Comparison of ENCODE assay signal across 25 cellular contexts in genomic region chr11:104487035-104487775, GRCh38.
A peak's percentile ranks its signal among the peaks of the same experiment; 100 is the strongest.
DNase-seq lines count a peak whose midpoint lies in the region; ATAC-seq and TF ChIP-seq lines count a peak whose summit lies in the region.
"Had no signal": no experiment of that assay in that cellular context is flagged by ENCODE, and none has a peak within 500 bp of the region (broad histone marks: within the 10 kb centered on the region; RNA-seq: fewer than 3 reads in every experiment).

No MANE protein-coding gene starts in this region.

- TF ChIP-seq CTCF in SK-N-SH (IDR thresholded peaks at IDR 0.05) = no peak

- H3F3A ChIP-seq in SK-N-SH (replicated peaks; ENCODE audit: insufficient read depth) = no peaks in the 10 kb centered on the region

- H3K9me2 ChIP-seq in SK-N-SH = no peaks in the 10 kb centered on the region

- TF ChIP-seq POLR2A in erythroblast (IDR thresholded peaks at IDR 0.05; ENCODE audit: low read length) = no peak

- no peaks in the 10 kb centered on the region for H4K20me1 ChIP-seq in SK-N-SH (ENCODE audit: insufficient read depth)

- peak; percentile 6 to 72; a peak in 2 of 4 replicates for TF ChIP-seq EP300 in SK-N-SH (IDR thresholded peaks at IDR 0.05; ENCODE audit: borderline replicate concordance in 1 of 2, low read depth in 1 of 2, low read length in 1 of 2)

- H3K4me3 ChIP-seq in SK-N-SH (ENCODE audit: low read depth in 2 of 2, low read length in 1 of 2) (no peak overlapping the region), neuron (ENCODE audit: low read length) (no peak overlapping the region)
- H3K4me3 ChIP-seq: adrenal gland, HAP-1, PC-9, right atrium auricular region, testis had no signal

- H3K27ac ChIP-seq in SK-N-SH (ENCODE audit: low read depth in 2 of 2, low read length in 1 of 2) = peak overlapping the region; percentile 33 to 94; a peak in 3 of 4 replicates
- H3K27ac ChIP-seq: adrenal gland, HL-60, PC-9, right atrium auricular region, testis had no signal

- POLR2A ChIA-PET in SK-N-SH (lab: Yijun Ruan, JAX) = no interaction called here

- H3K9me3 ChIP-seq in SK-N-SH = peaks cover 15% of the 10 kb centered on the region; the same call in 1 of the 2 replicates
- H3K9me3 ChIP-seq in neuron (ENCODE audit: low read length) = peaks cover 8% of the 10 kb centered on the region
- H3K9me3 ChIP-seq: adrenal gland, HAP-1, testis had no signal

- peaks cover 0 to 8% of the 10 kb centered on the region in 2 experiments; a peak in 3 of 4 replicates for H3K4me1 ChIP-seq in SK-N-SH (ENCODE audit: control insufficient read depth in 1 of 2, insufficient read depth in 2 of 2, low read depth in 1 of 2, low read length in 1 of 2)
- peaks cover 4% of the 10 kb centered on the region for H3K4me1 ChIP-seq in neuron (ENCODE audit: insufficient read depth, low read length)
- H3K4me1 ChIP-seq: adrenal gland, HAP-1, right atrium auricular region, testis had no signal

- DNase-seq in HCEC 1CT (peak; percentile 30), SK-N-SH (peak; percentile 24), erythroblast (lab: John Stamatoyannopoulos, UW) (peak; percentile 50 to 86)
- DNase-seq: activated CD8-positive, alpha-beta memory T cell treated with anti-CD3 and anti-CD28 coated beads for 24 hours; activated naive CD4-positive, alpha-beta T cell; activated T-cell treated with anti-CD3 and anti-CD28 coated beads, Interleukin-2, amount 50 U/mL, for 1 hour; adrenal gland; cortex of kidney; mammary epithelial cell; NCI-H1092; NCI-H2081; NCI-H524; NK-92 treated with Interleukin-12 subunit alpha and Interleukin-12 subunit beta, amount 100 ng/mL, for 24 hours; PC-9; SHP77; stimulated activated CD4-positive, alpha-beta T cell treated with anti-CD3 and anti-CD28 coated beads, Interleukin-4, amount 100 ng/mL, for 24 hours; stimulated activated naive CD4-positive, alpha-beta T cell treated with Interleukin-2 at 50 U/mL for 16 hours; testis had no signal

- H2AFZ ChIP-seq in SK-N-SH (ENCODE audit: low read depth) (no peak overlapping the region), neuron (ENCODE audit: low read depth, low read length) (peak overlapping the region; percentile 41)
- H2AFZ ChIP-seq: PC-9 had no signal

- H3K4me2 ChIP-seq in SK-N-SH = no peak overlapping the region
- H3K4me2 ChIP-seq: PC-9 had no signal

- no peaks in the 10 kb centered on the region for H3K27me3 ChIP-seq in SK-N-SH (ENCODE audit: insufficient read depth)
- no peaks in the 10 kb centered on the region for H3K27me3 ChIP-seq in neuron (ENCODE audit: insufficient read depth, low read length)
- H3K27me3 ChIP-seq: adrenal gland, right atrium auricular region, testis had no signal

- no peak overlapping the region for H3K9ac ChIP-seq in SK-N-SH

- no peaks in the 10 kb centered on the region for H3K79me2 ChIP-seq in SK-N-SH (ENCODE audit: insufficient read depth)

- ATAC-seq in HG03196 (IDR thresholded peaks at IDR 0.05; ENCODE audit: unreplicated experiment) = no peak
- ATAC-seq in HG02938 (IDR thresholded peaks at IDR 0.05; ENCODE audit: unreplicated experiment) = no peak
- ATAC-seq in HG03025 (IDR thresholded peaks at IDR 0.05; ENCODE audit: low FRiP score, unreplicated experiment) = no peak

- 5% methylated on average over 3 of the region's 3 CpGs for WGBS in SK-N-SH (ENCODE audit: low lambda C conversion rate)

- TF ChIP-seq RAD21 in SK-N-SH (IDR thresholded peaks at IDR 0.05; ENCODE audit: low read length) = no peak

- H3K36me3 ChIP-seq in SK-N-SH (replicated peaks in 1 of 2; ENCODE audit: control insufficient read depth in 1 of 2, insufficient read depth in 2 of 2, low read length in 1 of 2) (no peaks in the 10 kb centered on the region), neuron (ENCODE audit: insufficient read depth, low read length) (no peaks in the 10 kb centered on the region)
- H3K36me3 ChIP-seq: adrenal gland, HAP-1, right atrium auricular region had no signal

- CTCF ChIA-PET in SK-N-SH (lab: Yijun Ruan, JAX) = interaction anchor here (1.5 kb wide), 3 partner anchors 18 to 804 kb away, joined by 3 read pairs; no protein-coding TSS in a partner anchor

TF ChIP-seq in SK-N-SH, 30 proteins besides CTCF, POLR2A, EP300 and RAD21:
- peak; percentile 12; the same call in 1 of the 2 replicates for TF ChIP-seq FOSL2 (IDR thresholded peaks at IDR 0.05; ENCODE audit: borderline replicate concordance, low read depth)
- peak; percentile 34; the same call in 1 of the 2 replicates for TF ChIP-seq NFIC (IDR thresholded peaks at IDR 0.05; ENCODE audit: borderline replicate concordance)
- TF ChIP-seq TAF1 (IDR thresholded peaks at IDR 0.05; ENCODE audit: borderline replicate concordance, low read depth, low read length) = no peak
- TF ChIP-seq GATA2 (CRISPR knock-in tag; IDR thresholded peaks at IDR 0.05) = peak; percentile 82
